In the genomic region with DNA sequence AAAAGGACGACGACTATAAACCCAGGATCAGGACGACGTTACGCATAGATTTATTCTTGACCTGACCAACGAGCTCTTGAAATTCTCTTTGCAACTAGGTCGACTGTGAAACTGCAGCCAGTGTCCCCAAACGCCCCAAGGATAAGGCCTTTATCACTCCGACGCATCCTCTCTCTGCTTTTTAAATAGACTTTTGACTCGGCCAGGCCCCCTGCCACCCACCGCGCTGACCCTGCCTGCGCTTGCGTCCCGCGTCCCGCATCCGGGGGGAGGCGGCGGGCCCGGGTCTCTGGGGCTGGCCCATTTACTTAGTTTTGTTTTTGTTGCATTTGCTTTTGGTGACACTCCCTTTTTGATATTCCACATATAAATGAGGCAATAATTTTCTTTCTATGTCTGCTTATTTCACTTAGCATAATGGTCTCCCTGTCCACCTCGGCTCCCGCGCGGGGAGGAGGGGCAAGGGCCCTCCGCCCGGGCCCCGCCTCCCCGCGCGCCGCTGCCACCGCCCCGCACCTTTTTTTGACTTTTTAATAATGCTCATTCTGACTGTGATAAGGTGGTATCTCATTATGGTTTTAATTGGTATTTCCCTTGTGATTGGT, we compare ENCODE assay signal across 15 cellular contexts. TPM values are rescaled to one million over a fixed set of nuclear protein-coding genes. Genes with fewer than 3 reads are reported as not detected.
DNase-seq lines count a peak whose midpoint lies in the region; ATAC-seq, FAIRE-seq and TF ChIP-seq lines count a peak whose summit lies in the region.
"Had no signal": no experiment of that assay in that cellular context is flagged by ENCODE, and none has a peak within 500 bp of the region (broad histone marks: within the 10 kb centered on the region; RNA-seq: fewer than 3 reads in every experiment).

No MANE protein-coding gene starts in this region.

- H3K27ac Mint-ChIP-seq in CD4-positive, alpha-beta T cell = no peak overlapping the region
- H3K27ac Mint-ChIP-seq in activated CD4-positive, alpha-beta memory T cell treated with anti-CD3 and anti-CD28 coated beads for 36 hours = no peak overlapping the region
- H3K27ac Mint-ChIP-seq: progenitor cell of endocrine pancreas had no signal

- FAIRE-seq in small intestine (lab: Jason Lieb, UNC) = no peak
- FAIRE-seq: bronchial epithelial cell had no signal

- H3K4me1 Mint-ChIP-seq in CD4-positive, alpha-beta T cell (ENCODE audit: low read depth) = peaks cover 35% of the 10 kb centered on the region
- peaks cover 23% of the 10 kb centered on the region for H3K4me1 Mint-ChIP-seq in activated CD4-positive, alpha-beta memory T cell treated with anti-CD3 and anti-CD28 coated beads for 36 hours (ENCODE audit: low read depth)

- H3K9me3 ChIP-seq in CD4-positive, alpha-beta T cell (ENCODE audit: control insufficient read depth, low read length) = peaks cover 11% of the 10 kb centered on the region
- peaks cover 0 to 10% (median 4%) of the 10 kb centered on the region in 4 donors for H3K9me3 ChIP-seq in esophagus muscularis mucosa
- peaks cover 17% of the 10 kb centered on the region for H3K9me3 ChIP-seq in psoas muscle
- H3K9me3 ChIP-seq in small intestine (ENCODE audit: control insufficient read depth, low read depth) = no peaks in the 10 kb centered on the region

- no peak for ATAC-seq in CD4-positive, alpha-beta T cell (ENCODE audit: poor library complexity)
- ATAC-seq in psoas muscle (no peak), HG02623 (IDR thresholded peaks at IDR 0.05; ENCODE audit: unreplicated experiment) (no peak), GM21367 (IDR thresholded peaks at IDR 0.05; ENCODE audit: unreplicated experiment) (no peak)

- intact Hi-C loops in CD4-positive, alpha-beta T cell (cut with DNase I, micrococcal nuclease) = no loop called here
- intact Hi-C loops in activated CD4-positive, alpha-beta memory T cell treated with anti-CD3 and anti-CD28 coated beads for 36 hours (cut with micrococcal nuclease) = no loop called here
- intact Hi-C loops in esophagus muscularis mucosa (cut with DNase I) = no loop called here
- intact Hi-C loops in psoas muscle (cut with DNase I) = loop anchor here in 1 of 2 donors (10.0 kb wide), 1 partner anchor 174 kb away; no protein-coding TSS in a partner anchor

- H3K4me3 Mint-ChIP-seq in CD4-positive, alpha-beta T cell = peak overlapping the region; percentile 88
- peak overlapping the region; percentile 64 for H3K4me3 Mint-ChIP-seq in activated CD4-positive, alpha-beta memory T cell treated with anti-CD3 and anti-CD28 coated beads for 36 hours

- H3K36me3 ChIP-seq in esophagus muscularis mucosa (peaks cover 0 to 36% (median 27%) of the 10 kb centered on the region in 4 donors), psoas muscle (ENCODE audit: insufficient read depth in 1 of 2, low read depth in 1 of 2) (peaks cover 0 to 2% of the 10 kb centered on the region in 2 donors), small intestine (ENCODE audit: control insufficient read depth in 2 of 2, insufficient read depth in 2 of 2, low read length in 2 of 2) (peaks cover 0 to 3% of the 10 kb centered on the region in 2 donors)

- H3K27me3 Mint-ChIP-seq in CD4-positive, alpha-beta T cell = peaks cover 8% of the 10 kb centered on the region
- no peaks in the 10 kb centered on the region for H3K27me3 Mint-ChIP-seq in activated CD4-positive, alpha-beta memory T cell treated with anti-CD3 and anti-CD28 coated beads for 36 hours
- H3K27me3 Mint-ChIP-seq: progenitor cell of endocrine pancreas had no signal

- H3K4me1 ChIP-seq in esophagus muscularis mucosa (peaks cover 0 to 8% (median 4%) of the 10 kb centered on the region in 4 donors), psoas muscle (no peaks in the 10 kb centered on the region), small intestine (ENCODE audit: control insufficient read depth in 2 of 2, insufficient read depth in 1 of 2, low read depth in 1 of 2, low read length in 1 of 2) (no peaks in the 10 kb centered on the region)
- H3K4me1 ChIP-seq: Caco-2 had no signal

- H3K27ac ChIP-seq in CD4-positive, alpha-beta T cell (ENCODE audit: low read depth, low read length) = no peak overlapping the region
- H3K27ac ChIP-seq in esophagus muscularis mucosa (replicated peaks in 1 of 4) (no peak overlapping the region), psoas muscle (no peak overlapping the region), small intestine (ENCODE audit: low read depth in 1 of 2, low read length in 1 of 2) (no peak overlapping the region)
- H3K27ac ChIP-seq: SK-N-MC had no signal

- TF ChIP-seq POLR2A in esophagus muscularis mucosa (IDR thresholded peaks at IDR 0.05; ENCODE audit: low read depth) = no peak

- H3K9me3 Mint-ChIP-seq in CD4-positive, alpha-beta T cell = no peaks in the 10 kb centered on the region
- peaks cover 10% of the 10 kb centered on the region for H3K9me3 Mint-ChIP-seq in activated CD4-positive, alpha-beta memory T cell treated with anti-CD3 and anti-CD28 coated beads for 36 hours

- no peaks in the 10 kb centered on the region for H3K27me3 ChIP-seq in CD4-positive, alpha-beta T cell (ENCODE audit: control insufficient read depth, insufficient read depth, low read length)
- H3K27me3 ChIP-seq in esophagus muscularis mucosa = no peaks in the 10 kb centered on the region
- H3K27me3 ChIP-seq in psoas muscle (ENCODE audit: insufficient read depth in 3 of 3, low read length in 2 of 3) = no peaks in the 10 kb centered on the region
- H3K27me3 ChIP-seq in small intestine (ENCODE audit: control insufficient read depth in 2 of 2, insufficient read depth in 2 of 2, low read length in 2 of 2) = no peaks in the 10 kb centered on the region

- CTCF ChIA-PET in CD4-positive, alpha-beta T cell (lab: Charles Lee) = interaction anchor here (0.7 kb wide), 1 partner anchor 259 kb away, joined by 3 read pairs; no protein-coding TSS in a partner anchor
- CTCF ChIA-PET in activated CD4-positive, alpha-beta memory T cell treated with anti-CD3 and anti-CD28 coated beads for 36 hours (lab: Charles Lee) = no interaction called here

- H3K4me3 ChIP-seq in esophagus muscularis mucosa (peak overlapping the region; percentile 12 to 35 (median 18)), psoas muscle (peak overlapping the region; percentile 13), small intestine (ENCODE audit: low read depth in 1 of 2, low read length in 2 of 2) (peak overlapping the region in 1 of 2 donors; percentile 26)
- H3K4me3 ChIP-seq: SK-N-MC had no signal

- WGBS in esophagus muscularis mucosa = 71% methylated on average over 35 of the region's 35 CpGs
- WGBS in psoas muscle, 3 donors = 75 to 76% (median 75%) methylated on average over 35 of the region's 35 CpGs
- WGBS in small intestine, 3 donors = 53 to 60% (median 58%) methylated on average over 35 of the region's 35 CpGs

- peaks cover 53% of the 10 kb centered on the region for H3K36me3 Mint-ChIP-seq in CD4-positive, alpha-beta T cell (ENCODE audit: low read depth)
- H3K36me3 Mint-ChIP-seq in activated CD4-positive, alpha-beta memory T cell treated with anti-CD3 and anti-CD28 coated beads for 36 hours = peaks cover 23% of the 10 kb centered on the region

- DNase-seq in CD4-positive, alpha-beta T cell = no peak
- DNase-seq in activated CD4-positive, alpha-beta memory T cell treated with anti-CD3 and anti-CD28 coated beads for 36 hours = no peak
- DNase-seq in esophagus muscularis mucosa (ENCODE audit: extremely low spot score) (no peak), psoas muscle (no peak), pons (ENCODE audit: low spot score) (no peak), small intestine (no peak)
- DNase-seq: Caco-2, foreskin melanocyte, NCI-H1436, NCI-H748 treated with DMSO at 0.1 percent for 48 hours had no signal

- POLR2A ChIA-PET in CD4-positive, alpha-beta T cell (lab: Charles Lee) = interaction anchor here (0.6 to 2.7 kb wide), 7 partner anchors 11 to 284 kb away, joined by 3 to 11 read pairs (median 3); a partner anchor contains a TSS
- POLR2A ChIA-PET in activated CD4-positive, alpha-beta memory T cell treated with anti-CD3 and anti-CD28 coated beads for 36 hours (lab: Charles Lee) = interaction anchor here (1.0 kb wide), 1 partner anchor 18 kb away, joined by 3 read pairs; no protein-coding TSS in a partner anchor

- no peak for TF ChIP-seq CTCF in CD4-positive, alpha-beta T cell (IDR thresholded peaks at IDR 0.05)
- no peak for TF ChIP-seq CTCF in esophagus muscularis mucosa (IDR thresholded peaks at IDR 0.05)
- no peak for TF ChIP-seq CTCF in psoas muscle (IDR thresholded peaks at IDR 0.05)

- TF ChIP-seq EP300 in esophagus muscularis mucosa (IDR thresholded peaks at IDR 0.05) = no peak

RNA-seq across cellular contexts. Expression of a gene that starts 17.5 kb away (rescaled TPM):
- 10 to 100 TPM; 14.9 to 18.4 TPM for total RNA-seq in CD4-positive, alpha-beta T cell
- 10 to 100 TPM; 26.5 to 28.8 TPM for total RNA-seq in activated CD4-positive, alpha-beta memory T cell treated with anti-CD3 and anti-CD28 coated beads for 36 hours
- 10 to 100 TPM; 28.4 to 33.2 (median 29.9) TPM for total RNA-seq in esophagus muscularis mucosa
- 10 to 100 TPM; 23.7 to 35.6 (median 30.7) TPM for total RNA-seq in psoas muscle
- polyA plus RNA-seq in psoas muscle = 10 to 100 TPM; 16.6 to 28.0 (median 25.4) TPM
- polyA plus RNA-seq in small intestine = 10 to 100 TPM; 11.9 to 25.1 (median 15.2) TPM
